Comparison of ENCODE assay signal across 16 cellular contexts in genomic region chr5:137122558-137122957, GRCh38.
DNase-seq lines count a peak whose midpoint lies in the region; ATAC-seq and TF ChIP-seq lines count a peak whose summit lies in the region.
"Had no signal": no experiment of that assay in that cellular context is flagged by ENCODE, and none has a peak within 500 bp of the region (broad histone marks: within the 10 kb centered on the region; RNA-seq: fewer than 3 reads in every experiment).

No MANE protein-coding gene starts in this region.

- in situ Hi-C loops in G401 (cut with HindIII; ENCODE audit: low sequenced_read_pairs): no loop called here

- DNase-seq in NCI-H1417 (lab: John Stamatoyannopoulos, UW): peak in 2 of 3 experiments; percentile 37 to 70
- no peak for DNase-seq in NCI-H1417 treated with DMSO at 0.1 percent for 48 hours (lab: John Stamatoyannopoulos, UW)
- peak; percentile 49 for DNase-seq in G401 (ENCODE audit: low spot score)
- peak; percentile 25 for DNase-seq in NCI-H748 treated with DMSO at 0.1 percent for 48 hours (lab: John Stamatoyannopoulos, UW)
- peak; percentile 31 for DNase-seq in coronary artery (ENCODE audit: low spot score)
- DNase-seq in activated CD8-positive, alpha-beta memory T cell treated with anti-CD3 and anti-CD28 coated beads, Interleukin-2, amount 50 U/mL, for 4 hours: no peak
- DNase-seq: EL, NCI-H1694 treated with DMSO at 0.1 percent for 48 hours, NCI-H526 treated with DMSO at 0.1 percent for 48 hours, Peyer's patch, T-helper 9 cell had no signal

- H3K4me3 ChIP-seq in coronary artery: no peak overlapping the region
- H3K4me3 ChIP-seq: Peyer's patch, SJSA1 had no signal

- ATAC-seq in SK-N-SH treated with all-trans-retinoic acid at 6 μM for 48 hours (no peak), HG03108 (IDR thresholded peaks at IDR 0.05; ENCODE audit: unreplicated experiment) (no peak)
- ATAC-seq: HCT116 had no signal

- no peak overlapping the region for H3K27ac ChIP-seq in coronary artery
- H3K27ac ChIP-seq: KMS-11, Peyer's patch, SJSA1 had no signal

- TF ChIP-seq CTCF in coronary artery (IDR thresholded peaks at IDR 0.05): no peak

TF ChIP-seq in SK-N-SH treated with all-trans-retinoic acid at 6 μM for 48 hours, 23 proteins besides CTCF, POLR2A, EP300 and RAD21:
- no peak for TF ChIP-seq ZNF70 (CRISPR knock-in tag; IDR thresholded peaks at IDR 0.05)
- no peak for TF ChIP-seq ZC3H10 (CRISPR knock-in tag; IDR thresholded peaks at IDR 0.05)
- no peak for TF ChIP-seq POU6F1 (CRISPR knock-in tag; IDR thresholded peaks at IDR 0.05; ENCODE audit: borderline replicate concordance, low read depth)
- no peak for TF ChIP-seq CREB5 (CRISPR knock-in tag; IDR thresholded peaks at IDR 0.05; ENCODE audit: low read depth)
- TF ChIP-seq CSRNP3 (CRISPR knock-in tag; IDR thresholded peaks at IDR 0.05): no peak
- TF ChIP-seq SNAI2 (CRISPR knock-in tag; IDR thresholded peaks at IDR 0.05): no peak
- TF ChIP-seq ZNF8 (CRISPR knock-in tag; IDR thresholded peaks at IDR 0.05): no peak
- no peak for TF ChIP-seq TSHZ2 (CRISPR knock-in tag; IDR thresholded peaks at IDR 0.05)
- no peak for TF ChIP-seq ZFP3 (CRISPR knock-in tag; IDR thresholded peaks at IDR 0.05)
- TF ChIP-seq OSR1 (CRISPR knock-in tag; IDR thresholded peaks at IDR 0.05): no peak
TF ChIP-seq in SK-N-SH treated with all-trans-retinoic acid at 6 μM for 48 hours: peak in this region for 0.

Comparison
In these comparisons a context has a peak if more than half of its experiments do, and no peak if none do; other contexts are left out.
1. DNase-seq: peak in NCI-H1417 (2 of 3), G401 (single experiment), NCI-H748 treated with DMSO at 0.1 percent for 48 hours (single experiment) and coronary artery (single experiment); none in NCI-H1417 treated with DMSO at 0.1 percent for 48 hours (single experiment) and activated CD8-positive, alpha-beta memory T cell treated with anti-CD3 and anti-CD28 coated beads, Interleukin-2, amount 50 U/mL, for 4 hours (single experiment).